Comparison of ENCODE assay signal across 11 cellular contexts in the genomic region with DNA sequence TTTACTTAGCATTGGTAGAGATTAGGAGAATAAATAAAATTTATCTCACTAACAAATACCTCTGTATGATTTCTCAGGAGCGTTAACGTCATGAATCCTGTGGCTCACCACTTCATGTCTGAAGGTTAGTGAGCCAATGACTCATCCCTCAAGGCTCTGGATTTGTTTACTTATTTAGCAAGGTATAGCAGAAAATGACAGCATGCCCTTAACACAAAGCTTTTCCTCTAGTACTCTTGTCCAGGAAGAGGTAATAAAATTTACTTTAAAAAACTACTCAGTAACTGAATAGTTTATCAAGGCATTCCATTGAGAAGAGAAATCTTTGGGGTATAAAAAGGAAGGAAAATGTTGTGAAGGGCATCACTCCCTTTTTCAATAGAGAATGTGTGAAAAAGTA.
DNase-seq lines count a peak whose midpoint lies in the region; ATAC-seq and TF ChIP-seq lines count a peak whose summit lies in the region.
"Had no signal": no experiment of that assay in that cellular context is flagged by ENCODE, and none has a peak within 500 bp of the region (broad histone marks: within the 10 kb centered on the region; RNA-seq: fewer than 3 reads in every experiment).

No MANE protein-coding gene starts in this region.

- H3K4me1 ChIP-seq in RWPE2 (ENCODE audit: insufficient read depth, poor library complexity, severe bottlenecking) (peaks cover 21% of the 10 kb centered on the region), hepatocyte (ENCODE audit: insufficient read depth) (peaks cover 7% of the 10 kb centered on the region)

- H3K27me3 Mint-ChIP-seq in activated CD8-positive, alpha-beta T cell treated with anti-CD3 and anti-CD28 coated beads, Interleukin-2, amount 10 ng/mL, durations not matched to agents 7 days and 5 days (ENCODE audit: low read depth): no peaks in the 10 kb centered on the region
- H3K27me3 Mint-ChIP-seq: natural killer cell treated with Interleukin-12 subunit alpha and Interleukin-12 subunit beta and Interleukin-15 and Interleukin-18, amount 100 ng/mL, for 72 hours had no signal

- H4K20me1 ChIP-seq in hepatocyte (ENCODE audit: insufficient read depth, poor library complexity, severe bottlenecking): no peaks in the 10 kb centered on the region

- H3K9me2 ChIP-seq in hepatocyte (replicated peaks; ENCODE audit: insufficient read depth): no peaks in the 10 kb centered on the region

- CTCF ChIA-PET in activated CD8-positive, alpha-beta T cell treated with anti-CD3 and anti-CD28 coated beads, Interleukin-2, amount 10 ng/mL, durations not matched to agents 7 days and 5 days (lab: Charles Lee): no interaction called here

- H3K36me3 Mint-ChIP-seq in activated CD8-positive, alpha-beta T cell treated with anti-CD3 and anti-CD28 coated beads, Interleukin-2, amount 10 ng/mL, durations not matched to agents 7 days and 5 days (ENCODE audit: low read depth): no peaks in the 10 kb centered on the region
- H3K36me3 Mint-ChIP-seq: natural killer cell treated with Interleukin-12 subunit alpha and Interleukin-12 subunit beta and Interleukin-15 and Interleukin-18, amount 100 ng/mL, for 72 hours had no signal

- peak overlapping the region; percentile 68 for H3K4me2 ChIP-seq in hepatocyte

- peak; percentile 57 for DNase-seq in HPDE6-E6E7 (ENCODE audit: extremely low spot score)
- no peak for DNase-seq in RWPE2 (ENCODE audit: low spot score)
- peak; percentile 81 for DNase-seq in hepatocyte (ENCODE audit: low spot score)
- no peak for DNase-seq in activated gamma-delta T cell treated with Interleukin-2 at 50 U/mL for 16 hours
- DNase-seq in GM19238 (ENCODE audit: insufficient read length, low spot score): no peak
- DNase-seq in activated CD8-positive, alpha-beta T cell treated with anti-CD3 and anti-CD28 coated beads, Interleukin-2, amount 10 ng/mL, durations not matched to agents 7 days and 5 days: no peak
- DNase-seq in stimulated activated naive CD4-positive, alpha-beta T cell treated with Interleukin-2 at 50 U/mL for 16 hours (lab: John Stamatoyannopoulos, UW): no peak
- DNase-seq: cortex of kidney; stimulated activated CD4-positive, alpha-beta T cell treated with anti-CD3 and anti-CD28 coated beads, Interleukin-2, amount 100 ng/mL, for 24 hours had no signal

- no peaks in the 10 kb centered on the region for H3K9me3 Mint-ChIP-seq in activated CD8-positive, alpha-beta T cell treated with anti-CD3 and anti-CD28 coated beads, Interleukin-2, amount 10 ng/mL, durations not matched to agents 7 days and 5 days (ENCODE audit: insufficient read depth)

- H3K79me2 ChIP-seq in hepatocyte: no peaks in the 10 kb centered on the region

- H3K36me3 ChIP-seq in RWPE2 (ENCODE audit: low read depth): no peaks in the 10 kb centered on the region; the same call in 1 of the 2 replicates
- H3K36me3 ChIP-seq in hepatocyte (replicated peaks; ENCODE audit: insufficient read depth, low read depth): no peaks in the 10 kb centered on the region

- H3K4me3 ChIP-seq in RWPE2 (ENCODE audit: severe bottlenecking) (no peak overlapping the region), hepatocyte (no peak overlapping the region)

- H2AFZ ChIP-seq in hepatocyte: no peak overlapping the region

- H3K4me3 Mint-ChIP-seq in activated CD8-positive, alpha-beta T cell treated with anti-CD3 and anti-CD28 coated beads, Interleukin-2, amount 10 ng/mL, durations not matched to agents 7 days and 5 days: no peak overlapping the region
- H3K4me3 Mint-ChIP-seq: natural killer cell treated with Interleukin-12 subunit alpha and Interleukin-12 subunit beta and Interleukin-15 and Interleukin-18, amount 100 ng/mL, for 72 hours had no signal

- H3K9me3 ChIP-seq in RWPE2 (ENCODE audit: severe bottlenecking) (no peaks in the 10 kb centered on the region), hepatocyte (ENCODE audit: low read depth) (no peaks in the 10 kb centered on the region)

- H3K27me3 ChIP-seq in RWPE2 (ENCODE audit: insufficient read depth, poor library complexity, severe bottlenecking): no peaks in the 10 kb centered on the region
- H3K27me3 ChIP-seq in hepatocyte: no peaks in the 10 kb centered on the region

- H3K27ac Mint-ChIP-seq in activated CD8-positive, alpha-beta T cell treated with anti-CD3 and anti-CD28 coated beads, Interleukin-2, amount 10 ng/mL, durations not matched to agents 7 days and 5 days: no peak overlapping the region
- H3K27ac Mint-ChIP-seq: natural killer cell treated with Interleukin-12 subunit alpha and Interleukin-12 subunit beta and Interleukin-15 and Interleukin-18, amount 100 ng/mL, for 72 hours had no signal

- POLR2A ChIA-PET in activated CD8-positive, alpha-beta T cell treated with anti-CD3 and anti-CD28 coated beads, Interleukin-2, amount 10 ng/mL, durations not matched to agents 7 days and 5 days (lab: Charles Lee): no interaction called here

- peak; percentile 99 for ATAC-seq in RWPE2 (ENCODE audit: low read depth)
- no peak for ATAC-seq in activated CD8-positive, alpha-beta T cell treated with anti-CD3 and anti-CD28 coated beads, Interleukin-2, amount 10 ng/mL, durations not matched to agents 7 days and 5 days
- ATAC-seq: natural killer cell treated with Interleukin-12 subunit alpha and Interleukin-12 subunit beta and Interleukin-15 and Interleukin-18, amount 100 ng/mL, for 72 hours had no signal

- peak overlapping the region; percentile 89 for H3K27ac ChIP-seq in 22Rv1
- peak overlapping the region; percentile 55 for H3K27ac ChIP-seq in RWPE2 (ENCODE audit: poor library complexity, severe bottlenecking)
- peak overlapping the region; percentile 81 for H3K27ac ChIP-seq in hepatocyte

- TF ChIP-seq CTCF in 22Rv1 (IDR thresholded peaks at IDR 0.05) (no peak), RWPE2 (IDR thresholded peaks at IDR 0.05; ENCODE audit: poor library complexity, severe bottlenecking) (no peak), hepatocyte (IDR thresholded peaks at IDR 0.05; ENCODE audit: poor library complexity) (no peak)

- no peaks in the 10 kb centered on the region for H3K4me1 Mint-ChIP-seq in activated CD8-positive, alpha-beta T cell treated with anti-CD3 and anti-CD28 coated beads, Interleukin-2, amount 10 ng/mL, durations not matched to agents 7 days and 5 days (ENCODE audit: low read depth)

- 5% methylated on average over 2 of the region's 2 CpGs for WGBS in hepatocyte (ENCODE audit: low lambda C conversion rate, missing lambda C conversion rate)

Comparison
In these comparisons a context has a peak if more than half of its experiments do, and no peak if none do; other contexts are left out.
1. DNase-seq: peak in HPDE6-E6E7 (single experiment) and hepatocyte (single experiment); none in RWPE2 (single experiment), activated gamma-delta T cell treated with Interleukin-2 at 50 U/mL for 16 hours (single experiment), GM19238 (single experiment), activated CD8-positive, alpha-beta T cell treated with anti-CD3 and anti-CD28 coated beads, Interleukin-2, amount 10 ng/mL, durations not matched to agents 7 days and 5 days (single experiment) and stimulated activated naive CD4-positive, alpha-beta T cell treated with Interleukin-2 at 50 U/mL for 16 hours (single experiment).
2. Peak in every context shown above with its lines, with median percentiles within 50 percentile points of each other: H3K27ac ChIP-seq.